In genomic region chr4:121934635-121935034, GRCh38 we compare ENCODE assay signal across 2 cellular contexts.
TF ChIP-seq lines count a peak whose summit lies in the region.

No MANE protein-coding gene starts in this region.

TF ChIP-seq in GM23338, 12 proteins besides CTCF, POLR2A, EP300 and RAD21:
- no peak for TF ChIP-seq POLR2AphosphoS5 (IDR thresholded peaks at IDR 0.05; ENCODE audit: low read depth)
- TF ChIP-seq NANOG (IDR thresholded peaks at IDR 0.05; ENCODE audit: borderline replicate concordance), result no peak
- TF ChIP-seq STAT1 (IDR thresholded peaks at IDR 0.05; ENCODE audit: unreplicated experiment), result no peak
- no peak for TF ChIP-seq CREB1 (CRISPR knock-in tag; IDR thresholded peaks at IDR 0.05; ENCODE audit: low read depth)
- no peak for TF ChIP-seq ETS1 (IDR thresholded peaks at IDR 0.05)
- TF ChIP-seq REST (IDR thresholded peaks at IDR 0.05; ENCODE audit: unreplicated experiment), result no peak
- TF ChIP-seq ZNF462 (CRISPR knock-in tag; IDR thresholded peaks at IDR 0.05), result no peak
- TF ChIP-seq EZH2phosphoT487 (IDR thresholded peaks at IDR 0.05; ENCODE audit: unreplicated experiment), result no peak
- no peak for TF ChIP-seq JUNB (IDR thresholded peaks at IDR 0.05; ENCODE audit: unreplicated experiment)
- TF ChIP-seq ZNF331 (CRISPR knock-in tag; IDR thresholded peaks at IDR 0.05; ENCODE audit: low read depth), result no peak
- TF ChIP-seq ZNF114 (CRISPR knock-in tag; IDR thresholded peaks at IDR 0.05), result no peak
- TF ChIP-seq EZH2 (IDR thresholded peaks at IDR 0.05; ENCODE audit: low read depth, unreplicated experiment), result no peak

TF ChIP-seq in WTC11, 78 proteins besides CTCF, POLR2A, EP300 and RAD21:
- TF ChIP-seq OVOL2 (CRISPR knock-in tag; IDR thresholded peaks at IDR 0.05; ENCODE audit: borderline replicate concordance) (no peak), TEAD4 (CRISPR knock-in tag; IDR thresholded peaks at IDR 0.05) (no peak), RORB (CRISPR knock-in tag; IDR thresholded peaks at IDR 0.05) (no peak), GABPB1 (CRISPR knock-in tag; IDR thresholded peaks at IDR 0.05) (no peak), EMX1 (CRISPR knock-in tag; IDR thresholded peaks at IDR 0.05) (no peak), ZNF138 (CRISPR knock-in tag; conservative IDR thresholded peaks at IDR 0.05) (no peak), PRDM15 (CRISPR knock-in tag; IDR thresholded peaks at IDR 0.05) (no peak), ETV6 (CRISPR knock-in tag; IDR thresholded peaks at IDR 0.05) (no peak), FOXJ3 (CRISPR knock-in tag; IDR thresholded peaks at IDR 0.05; ENCODE audit: borderline replicate concordance) (no peak), ZNF317 (CRISPR knock-in tag; IDR thresholded peaks at IDR 0.05; ENCODE audit: borderline replicate concordance, low read depth) (no peak), ZNF512 (CRISPR knock-in tag; IDR thresholded peaks at IDR 0.05; ENCODE audit: borderline replicate concordance) (no peak), PRRX2 (CRISPR knock-in tag; IDR thresholded peaks at IDR 0.05) (no peak), HMGA2 (CRISPR knock-in tag; IDR thresholded peaks at IDR 0.05) (no peak), MXD4 (CRISPR knock-in tag; IDR thresholded peaks at IDR 0.05; ENCODE audit: borderline replicate concordance) (no peak)
